14 cellular contexts compared by ENCODE assay signal in the genomic region with DNA sequence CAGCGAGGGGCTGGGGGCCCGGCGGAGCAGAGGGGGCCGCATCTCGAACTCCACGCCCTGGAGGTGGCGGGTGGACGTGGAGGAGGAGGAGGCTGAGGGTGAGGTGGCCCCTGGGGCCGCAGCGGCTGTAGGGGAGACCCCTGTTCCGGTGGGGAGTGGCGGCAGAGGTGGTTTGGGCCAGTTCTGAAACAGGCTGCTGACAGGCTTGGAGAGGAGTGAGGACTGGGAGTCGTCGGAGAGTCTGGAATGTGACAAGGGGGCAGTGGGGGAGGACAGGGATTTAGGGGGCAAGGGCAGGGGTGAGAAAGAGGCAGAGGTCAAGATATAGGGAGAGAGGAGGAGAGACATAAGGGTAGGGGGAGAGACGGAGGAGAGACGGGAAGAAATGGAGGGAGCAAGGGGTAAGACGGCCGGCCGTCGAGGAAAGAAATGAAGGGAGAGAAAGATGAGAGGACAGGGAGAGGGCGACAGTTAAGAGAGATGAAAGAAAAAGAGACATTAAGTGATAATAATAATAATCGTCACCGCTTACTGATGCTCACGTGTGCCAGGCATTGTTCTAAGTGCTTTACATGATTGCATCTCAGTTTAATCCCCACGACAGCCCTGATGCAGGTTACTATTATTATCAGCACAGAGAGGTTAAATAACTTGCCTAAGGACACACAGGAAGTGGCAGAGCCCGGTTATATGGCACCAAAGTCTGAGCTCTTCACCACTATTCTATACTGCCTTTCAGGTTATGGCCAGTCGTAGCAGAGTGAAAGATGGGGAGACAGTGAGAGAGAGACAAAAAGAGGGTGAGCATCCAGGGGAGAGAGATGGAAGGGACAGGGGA.
"Had no signal": no experiment of that assay in that cellular context is flagged by ENCODE, and none has a peak within 500 bp of the region (broad histone marks: within the 10 kb centered on the region; RNA-seq: fewer than 3 reads in every experiment).

No MANE protein-coding gene starts in this region.

- H3K4me3 ChIP-seq: MG63 had no signal

- H3K9me3 ChIP-seq: MG63, SK-N-SH had no signal

- H3K27ac ChIP-seq: HL-60, RWPE1 had no signal

- H3K36me3 ChIP-seq: MG63 had no signal

- DNase-seq: Karpas-422, KG1, NCI-H1092, NCI-H1105 treated with DMSO at 0.1 percent for 48 hours, NCI-H1417 treated with DMSO at 0.1 percent for 48 hours, NCI-H146, NCI-H1694 treated with DMSO at 0.1 percent for 48 hours, NCI-H2081, NCI-H2107, NCI-H526 treated with DMSO at 0.1 percent for 48 hours had no signal
